ENCODE assay signal across 1 cellular context in the genomic region with DNA sequence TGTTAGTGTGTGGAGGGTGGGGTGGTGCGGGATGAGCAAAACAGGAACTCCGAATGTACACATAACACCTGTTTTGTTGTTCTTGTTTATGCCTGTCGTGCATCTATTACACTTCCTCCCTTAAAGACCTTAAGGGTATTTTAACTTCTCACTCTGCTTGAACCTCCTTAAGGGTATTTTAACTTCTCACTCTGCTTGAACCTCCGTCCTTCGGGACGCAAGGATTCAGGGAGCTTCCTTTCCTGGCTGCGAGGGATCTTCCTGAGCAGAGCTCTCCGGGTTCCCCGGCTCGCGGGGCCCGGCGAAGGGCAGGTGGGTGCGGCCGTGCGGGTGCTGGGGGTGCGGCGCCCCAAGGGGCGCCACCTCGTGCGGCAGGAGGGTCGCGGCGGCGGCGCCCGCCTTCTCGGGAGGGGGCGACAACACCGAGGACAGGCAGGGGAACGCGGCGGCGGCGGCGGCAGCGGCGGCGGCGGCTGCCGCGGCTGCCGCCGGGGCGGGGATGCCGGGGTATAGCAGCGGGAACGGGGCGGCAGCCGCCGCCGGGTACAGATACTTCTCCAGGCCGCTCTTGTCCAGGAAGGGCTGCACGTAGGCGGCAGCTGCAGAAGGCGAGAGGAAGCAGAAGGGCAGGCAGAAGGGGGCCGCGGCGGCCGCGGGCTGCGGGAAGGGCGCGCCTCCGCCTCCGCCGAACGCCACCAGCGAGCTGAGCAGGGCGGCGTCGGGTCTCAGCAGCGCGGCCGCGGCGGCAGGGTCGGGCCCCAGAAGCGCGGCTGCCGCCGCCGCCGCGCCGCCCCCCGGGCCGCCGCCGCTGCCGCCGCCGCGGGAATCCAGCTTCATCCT.
TF ChIP-seq lines count a peak whose summit lies in the region.

No MANE protein-coding gene starts in this region.

TF ChIP-seq in H1, 55 proteins besides CTCF, POLR2A, EP300 and RAD21 (continued from another document):
- TF ChIP-seq PHF8 (conservative IDR thresholded peaks at IDR 0.05; ENCODE audit: low read depth, low read length), result no peak
- 0 out of 2 replicates have a peak, but pooled peaks have one; percentile 28 for TF ChIP-seq RBBP5 (IDR thresholded peaks at IDR 0.05; ENCODE audit: borderline replicate concordance, low read depth, low read length)
- peak; percentile 86 for TF ChIP-seq EZH2 (IDR thresholded peaks at IDR 0.05; ENCODE audit: low read depth, low read length, severe bottlenecking)
- no peak for TF ChIP-seq BRCA1 (IDR thresholded peaks at IDR 0.05; ENCODE audit: low read depth, low read length)
- no peak for TF ChIP-seq NRF1 (IDR thresholded peaks at IDR 0.05; ENCODE audit: low read depth, low read length)
- TF ChIP-seq SUZ12 (IDR thresholded peaks at IDR 0.05; ENCODE audit: low read length), result peak; percentile 86
